ENCODE assay signal across 19 cellular contexts in genomic region chr16:76882105-76882504, GRCh38.
"Had no signal": no experiment of that assay in that cellular context is flagged by ENCODE, and none has a peak within 500 bp of the region (broad histone marks: within the 10 kb centered on the region; RNA-seq: fewer than 3 reads in every experiment).

No MANE protein-coding gene starts in this region.

- H3K4me3 ChIP-seq: gastrocnemius medialis, heart right ventricle, left ventricle myocardium inferior, psoas muscle, spleen, transverse colon had no signal

- DNase-seq: activated CD4-positive, alpha-beta memory T cell treated with anti-CD3 and anti-CD28 coated beads, Interleukin-2, amount 10 ng/mL, durations not matched to agents 7 days and 5 days; activated CD4-positive, alpha-beta T cell treated with anti-CD3 and anti-CD28 coated beads for 36 hours; activated gamma-delta T cell treated with Interleukin-2 at 50 U/mL for 16 hours; activated naive CD8-positive, alpha-beta T cell treated with anti-CD3 and anti-CD28 coated beads, Interleukin-2, amount 10 ng/mL, durations not matched to agents 7 days and 5 days; activated T-cell treated with anti-CD3 and anti-CD28 coated beads, Interleukin-2, amount 50 U/mL, for 72 hours; aorta; gastrocnemius medialis; heart right ventricle; islet precursor cell; left ventricle myocardium inferior; nephron progenitor cell; psoas muscle; spleen; stimulated activated CD4-positive, alpha-beta T cell treated with anti-CD3 and anti-CD28 coated beads, Interleukin-1b, Interleukin-23, amount 100 ng/mL, for 48 hours; stimulated activated naive B cell treated with anti-CD40 and anti-IgM and Interleukin-4, amounts not matched to agents 10 μg/mL and 1 μg/mL and 100 μg/mL, for 72 hours; substantia nigra; transverse colon had no signal

- H3K27me3 ChIP-seq: gastrocnemius medialis, heart right ventricle, spleen, transverse colon had no signal

- H3K4me1 ChIP-seq: gastrocnemius medialis, heart right ventricle, left ventricle myocardium inferior, psoas muscle, spleen, transverse colon had no signal

- H3K9me3 ChIP-seq: gastrocnemius medialis, heart right ventricle, left ventricle myocardium inferior, psoas muscle, spleen, transverse colon had no signal

- H3K36me3 ChIP-seq: gastrocnemius medialis, heart right ventricle, left ventricle myocardium inferior, spleen, transverse colon had no signal

- H3K27ac ChIP-seq: gastrocnemius medialis, heart right ventricle, left ventricle myocardium inferior, psoas muscle, spleen, transverse colon, VCaP had no signal

- ATAC-seq: activated CD4-positive, alpha-beta T cell treated with anti-CD3 and anti-CD28 coated beads for 36 hours; activated T-cell treated with anti-CD3 and anti-CD28 coated beads, Interleukin-2, amount 50 U/mL, for 72 hours; gastrocnemius medialis; heart right ventricle; psoas muscle; sciatic nerve; stimulated activated naive B cell treated with anti-CD40 and anti-IgM and Interleukin-4, amounts not matched to agents 10 μg/mL and 1 μg/mL and 100 μg/mL, for 72 hours had no signal
